29 cellular contexts compared by ENCODE assay signal in the genomic region with DNA sequence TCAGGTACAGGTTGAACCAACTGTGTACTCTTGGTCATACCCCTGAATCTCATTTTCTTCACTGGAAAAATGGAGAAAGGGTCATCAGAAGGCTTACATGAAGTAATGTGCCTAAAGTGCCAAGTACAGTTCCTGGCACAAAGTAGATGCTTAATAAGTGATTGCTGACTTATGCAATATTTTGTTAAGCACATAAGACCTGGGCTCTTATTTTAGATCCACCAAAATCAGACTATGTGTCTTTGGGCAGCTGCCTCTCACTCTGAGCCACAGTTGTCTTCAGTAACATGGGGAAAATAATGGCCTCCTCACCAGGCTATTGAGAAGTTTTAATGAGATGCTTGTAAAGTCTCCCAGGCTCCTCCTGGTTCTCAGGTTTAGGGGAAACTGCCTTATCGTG.
"Had no signal": no experiment of that assay in that cellular context is flagged by ENCODE, and none has a peak within 500 bp of the region (broad histone marks: within the 10 kb centered on the region; RNA-seq: fewer than 3 reads in every experiment).

No MANE protein-coding gene starts in this region.

- ATAC-seq: activated CD8-positive, alpha-beta memory T cell treated with anti-CD3 and anti-CD28 coated beads, Interleukin-2, amount 10 ng/mL, durations not matched to agents 7 days and 5 days; activated CD8-positive, alpha-beta T cell treated with anti-CD3 and anti-CD28 coated beads for 36 hours; activated naive CD8-positive, alpha-beta T cell treated with anti-CD3 and anti-CD28 coated beads, Interleukin-2, amount 50 U/mL, for 24 hours had no signal

- DNase-seq: activated B cell treated with CpG ODN at 0.5 μM for 24 hours; activated CD4-positive, alpha-beta memory T cell treated with anti-CD3 and anti-CD28 coated beads for 36 hours; activated CD4-positive, alpha-beta T cell treated with anti-CD3 and anti-CD28 coated beads for 4 hours; activated CD4-positive, alpha-beta T cell treated with anti-CD3 and anti-CD28 coated beads, Interleukin-2, amount 10 ng/mL, durations not matched to agents 24 days and 14 days; activated CD4-positive, alpha-beta T cell treated with anti-CD3 and anti-CD28 coated beads, Interleukin-2, amount 50 U/mL, for 1 hour; activated CD4-positive, alpha-beta T cell treated with anti-CD3 and anti-CD28 coated beads, Interleukin-2, amount 50 U/mL, for 4 hours; activated CD4-positive, CD25-positive, alpha-beta regulatory T cell treated with anti-CD3 and anti-CD28 coated beads, Interleukin-2, amount 50 U/mL, for 72 hours; activated CD8-positive, alpha-beta memory T cell treated with anti-CD3 and anti-CD28 coated beads for 24 hours; activated CD8-positive, alpha-beta memory T cell treated with anti-CD3 and anti-CD28 coated beads, Interleukin-2, amount 10 ng/mL, durations not matched to agents 7 days and 5 days; activated CD8-positive, alpha-beta memory T cell treated with anti-CD3 and anti-CD28 coated beads, Interleukin-2, amount 50 U/mL, for 48 hours; activated CD8-positive, alpha-beta T cell treated with anti-CD3 and anti-CD28 coated beads for 36 hours; activated effector memory CD4-positive, alpha-beta T cell treated with Interleukin-2 at 50 U/mL for 16 hours; activated gamma-delta T cell; activated naive CD4-positive, alpha-beta T cell treated with anti-CD3 and anti-CD28 coated beads, Interleukin-2, amount 10 ng/mL, durations not matched to agents 7 days and 5 days; activated naive CD4-positive, alpha-beta T cell treated with Interleukin-2 at 50 U/mL for 16 hours; activated naive CD8-positive, alpha-beta T cell treated with anti-CD3 and anti-CD28 coated beads, Interleukin-2, amount 10 ng/mL, durations not matched to agents 7 days and 5 days; activated naive CD8-positive, alpha-beta T cell treated with anti-CD3 and anti-CD28 coated beads, Interleukin-2, amount 50 U/mL, for 24 hours; activated T-cell treated with anti-CD3 and anti-CD28 coated beads, Interleukin-2, amount 50 U/mL, for 24 hours; activated T-cell treated with anti-CD3 and anti-CD28 coated beads, Interleukin-2, amount 50 U/mL, for 48 hours; amygdala; anterior cingulate cortex; caudate nucleus; cerebellar nuclear complex; T-helper 1 cell; T-helper 2 cell; T-helper 9 cell had no signal

- H3K9me3 ChIP-seq: ascending aorta had no signal

- H3K36me3 ChIP-seq: ascending aorta, cardiac muscle cell had no signal

- H3K27ac ChIP-seq: ascending aorta, cardiac muscle cell, VCaP had no signal

- H3K4me3 ChIP-seq: ascending aorta, cardiac muscle cell had no signal
